In the genomic region with DNA sequence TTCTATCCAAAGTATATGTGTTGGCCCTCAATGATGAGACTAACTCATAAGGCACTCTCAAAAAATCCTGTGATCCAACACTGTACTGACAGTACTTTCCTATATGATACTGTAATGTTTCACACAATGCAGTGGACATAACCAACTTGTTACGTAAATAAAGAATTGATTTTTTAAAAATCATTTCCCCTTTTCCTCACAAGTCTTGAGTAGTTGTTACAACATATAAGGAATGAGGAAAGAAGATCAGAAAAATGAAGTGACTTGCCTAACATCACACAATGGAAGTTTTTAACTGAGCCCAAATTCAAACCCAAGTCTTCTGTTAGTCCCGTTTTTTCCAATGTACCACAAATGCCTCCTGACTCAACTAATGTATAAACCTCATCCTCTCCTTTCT, we compare ENCODE assay signal across 14 cellular contexts. TPM values are rescaled to one million over a fixed set of nuclear protein-coding genes. Genes with fewer than 3 reads are reported as not detected.
DNase-seq lines count a peak whose midpoint lies in the region; ATAC-seq, FAIRE-seq and TF ChIP-seq lines count a peak whose summit lies in the region.
"Had no signal": no experiment of that assay in that cellular context is flagged by ENCODE, and none has a peak within 500 bp of the region (broad histone marks: within the 10 kb centered on the region; RNA-seq: fewer than 3 reads in every experiment).

No MANE protein-coding gene starts in this region.

- DNase-seq in AG10803 (ENCODE audit: low read depth) (peak; percentile 20), H54 (ENCODE audit: insufficient read length, low spot score) (no peak), mesothelial cell of epicardium (ENCODE audit: low spot score in 2 of 2, unreplicated experiment in 2 of 2) (no peak), D341Med (ENCODE audit: low spot score) (no peak), NCI-H446 (lab: John Stamatoyannopoulos, UW) (no peak), cerebellar cortex (ENCODE audit: low spot score) (no peak)
- DNase-seq: central memory CD4-positive, alpha-beta T cell; foreskin keratinocyte; left cardiac atrium; stimulated activated CD4-positive, alpha-beta T cell treated with anti-CD3 and anti-CD28 coated beads, Interleukin-4, amount 100 ng/mL, for 4 hours had no signal

- no peaks in the 10 kb centered on the region for H3K27me3 Mint-ChIP-seq in activated T-helper 17 cell treated with anti-CD3 and anti-CD28 coated beads, Interleukin-2, amount 50 U/mL, for 72 hours
- no peaks in the 10 kb centered on the region for H3K27me3 Mint-ChIP-seq in mesothelial cell of epicardium (ENCODE audit: low read depth)

- peaks cover 92% of the 10 kb centered on the region for H3K36me3 Mint-ChIP-seq in activated T-helper 17 cell treated with anti-CD3 and anti-CD28 coated beads, Interleukin-2, amount 50 U/mL, for 72 hours (ENCODE audit: low read depth)
- H3K36me3 Mint-ChIP-seq in mesothelial cell of epicardium = peaks cover 21% of the 10 kb centered on the region

- H3K4me3 Mint-ChIP-seq in activated T-helper 17 cell treated with anti-CD3 and anti-CD28 coated beads, Interleukin-2, amount 50 U/mL, for 72 hours = peak overlapping the region; percentile 97
- H3K4me3 Mint-ChIP-seq in mesothelial cell of epicardium = no peak overlapping the region

- no peak for TF ChIP-seq POLR2A in H54 (IDR thresholded peaks at IDR 0.05; ENCODE audit: low read depth, low read length)

- H3K4me1 Mint-ChIP-seq in activated T-helper 17 cell treated with anti-CD3 and anti-CD28 coated beads, Interleukin-2, amount 50 U/mL, for 72 hours = peaks cover 32% of the 10 kb centered on the region
- H3K4me1 Mint-ChIP-seq in mesothelial cell of epicardium = peaks cover 32% of the 10 kb centered on the region

- no peaks in the 10 kb centered on the region for H3K9me3 Mint-ChIP-seq in activated T-helper 17 cell treated with anti-CD3 and anti-CD28 coated beads, Interleukin-2, amount 50 U/mL, for 72 hours
- peaks cover 4% of the 10 kb centered on the region for H3K9me3 Mint-ChIP-seq in mesothelial cell of epicardium

- no peak for TF ChIP-seq CTCF in AG10803 (conservative IDR thresholded peaks at IDR 0.05; ENCODE audit: low read length)
- no peak for TF ChIP-seq CTCF in mesothelial cell of epicardium (IDR thresholded peaks at IDR 0.05; ENCODE audit: unreplicated experiment)

- peak; percentile 72 for FAIRE-seq in H54 (lab: Jason Lieb, UNC)
- FAIRE-seq: GM12891 had no signal

- peak overlapping the region; percentile 43 for H3K27ac Mint-ChIP-seq in activated T-helper 17 cell treated with anti-CD3 and anti-CD28 coated beads, Interleukin-2, amount 50 U/mL, for 72 hours
- peak overlapping the region; percentile 64 for H3K27ac Mint-ChIP-seq in mesothelial cell of epicardium

- no peak for ATAC-seq in activated T-helper 17 cell treated with anti-CD3 and anti-CD28 coated beads, Interleukin-2, amount 50 U/mL, for 72 hours (replicated peaks)
- no peak for ATAC-seq in GM19467 (IDR thresholded peaks at IDR 0.05; ENCODE audit: unreplicated experiment)
- ATAC-seq: foreskin keratinocyte had no signal

- H3K4me3 ChIP-seq in AG10803 (ENCODE audit: low read length) = no peak overlapping the region
- H3K4me3 ChIP-seq: SJSA1 had no signal

RNA-seq across cellular contexts. Expression of a gene that starts 17.2 kb away (rescaled TPM):
- total RNA-seq in activated T-helper 17 cell treated with anti-CD3 and anti-CD28 coated beads, Interleukin-2, amount 50 U/mL, for 72 hours = 100 to 1,000 TPM; 285 to 351 TPM
- 181 to 186 TPM (median 182 TPM) in 3 replicates for total RNA-seq in mesothelial cell of epicardium
